In the genomic region with DNA sequence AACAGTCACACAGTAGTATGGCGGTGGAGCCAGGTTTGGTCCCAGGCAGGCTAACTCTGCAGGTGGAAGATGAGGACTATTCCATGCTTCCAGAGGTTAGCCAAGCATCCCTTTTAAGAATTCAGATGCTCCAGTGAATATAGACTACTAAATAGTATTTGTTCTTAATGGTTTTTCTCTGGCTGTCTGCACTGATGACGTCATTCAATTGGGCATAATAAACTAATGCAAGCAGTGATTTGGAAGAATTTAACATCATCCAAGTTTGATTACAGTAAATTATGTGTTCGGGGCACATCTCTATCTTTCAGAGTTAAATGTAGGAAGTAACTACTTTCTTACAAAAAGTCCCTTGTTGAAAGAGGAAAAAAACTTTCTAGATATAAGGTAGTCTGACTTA, we compare ENCODE assay signal across 33 cellular contexts.
"Had no signal": no experiment of that assay in that cellular context is flagged by ENCODE, and none has a peak within 500 bp of the region (broad histone marks: within the 10 kb centered on the region; RNA-seq: fewer than 3 reads in every experiment).

No MANE protein-coding gene starts in this region.

- H3K4me3 ChIP-seq: Peyer's patch had no signal

- H3K4me1 Mint-ChIP-seq: activated CD4-positive, alpha-beta T cell treated with anti-CD3 and anti-CD28 coated beads, Interleukin-2, amount 10 ng/mL, durations not matched to agents 24 days and 14 days; activated naive CD8-positive, alpha-beta T cell treated with anti-CD3 and anti-CD28 coated beads for 36 hours; activated T-helper 17 cell treated with anti-CD3 and anti-CD28 coated beads, Interleukin-2, amount 50 U/mL, for 72 hours had no signal

- H3K4me1 ChIP-seq: Peyer's patch had no signal

- H3K36me3 Mint-ChIP-seq: activated naive CD8-positive, alpha-beta T cell treated with anti-CD3 and anti-CD28 coated beads for 36 hours had no signal

- ATAC-seq: activated CD8-positive, alpha-beta T cell treated with anti-CD3 and anti-CD28 coated beads for 36 hours; activated T-cell treated with anti-CD3 and anti-CD28 coated beads, Interleukin-2, amount 50 U/mL, for 72 hours; activated T-helper 17 cell treated with anti-CD3 and anti-CD28 coated beads, Interleukin-2, amount 50 U/mL, for 72 hours; PC-3; Right ventricle myocardium inferior had no signal

- H3K27ac Mint-ChIP-seq: activated CD4-positive, alpha-beta T cell treated with anti-CD3 and anti-CD28 coated beads, Interleukin-2, amount 10 ng/mL, durations not matched to agents 24 days and 14 days; activated CD8-positive, alpha-beta T cell treated with anti-CD3 and anti-CD28 coated beads for 36 hours; activated naive CD8-positive, alpha-beta T cell treated with anti-CD3 and anti-CD28 coated beads for 36 hours; activated T-cell treated with anti-CD3 and anti-CD28 coated beads, Interleukin-2, amount 50 U/mL, for 72 hours; activated T-helper 17 cell treated with anti-CD3 and anti-CD28 coated beads, Interleukin-2, amount 50 U/mL, for 72 hours; T-helper 1 cell treated with Interleukin-12 subunit alpha and Interleukin-12 subunit beta and Interleukin-4 antibody, amounts not matched to agents 30 μg/mL and 1 μg/mL, for 36 hours; T-helper 2 cell treated with Interferon-gamma antibody and Interleukin-4, amounts not matched to agents 5 μg/mL and 100 μg/mL, for 36 hours had no signal

- H3K27me3 ChIP-seq: brain microvascular endothelial cell, Peyer's patch had no signal

- H3K4me3 Mint-ChIP-seq: activated CD4-positive, alpha-beta T cell treated with anti-CD3 and anti-CD28 coated beads, Interleukin-2, amount 10 ng/mL, durations not matched to agents 24 days and 14 days; activated CD8-positive, alpha-beta T cell treated with anti-CD3 and anti-CD28 coated beads for 36 hours; activated naive CD8-positive, alpha-beta T cell treated with anti-CD3 and anti-CD28 coated beads for 36 hours; activated T-cell treated with anti-CD3 and anti-CD28 coated beads, Interleukin-2, amount 50 U/mL, for 72 hours; activated T-helper 17 cell treated with anti-CD3 and anti-CD28 coated beads, Interleukin-2, amount 50 U/mL, for 72 hours; T-helper 1 cell treated with Interleukin-12 subunit alpha and Interleukin-12 subunit beta and Interleukin-4 antibody, amounts not matched to agents 30 μg/mL and 1 μg/mL, for 36 hours; T-helper 2 cell treated with Interferon-gamma antibody and Interleukin-4, amounts not matched to agents 5 μg/mL and 100 μg/mL, for 36 hours had no signal

- H3K9me3 ChIP-seq: Peyer's patch had no signal

- H3K9me3 Mint-ChIP-seq: activated CD4-positive, alpha-beta T cell treated with anti-CD3 and anti-CD28 coated beads, Interleukin-2, amount 10 ng/mL, durations not matched to agents 24 days and 14 days; activated naive CD8-positive, alpha-beta T cell treated with anti-CD3 and anti-CD28 coated beads for 36 hours; activated T-helper 17 cell treated with anti-CD3 and anti-CD28 coated beads, Interleukin-2, amount 50 U/mL, for 72 hours; T-helper 1 cell treated with Interleukin-12 subunit alpha and Interleukin-12 subunit beta and Interleukin-4 antibody, amounts not matched to agents 30 μg/mL and 1 μg/mL, for 36 hours; T-helper 2 cell treated with Interferon-gamma antibody and Interleukin-4, amounts not matched to agents 5 μg/mL and 100 μg/mL, for 36 hours had no signal

- H3K27ac ChIP-seq: brain microvascular endothelial cell, Peyer's patch, RWPE1 had no signal

- H3K27me3 Mint-ChIP-seq: activated CD4-positive, alpha-beta T cell treated with anti-CD3 and anti-CD28 coated beads, Interleukin-2, amount 10 ng/mL, durations not matched to agents 24 days and 14 days; activated CD8-positive, alpha-beta T cell treated with anti-CD3 and anti-CD28 coated beads for 36 hours; activated naive CD8-positive, alpha-beta T cell treated with anti-CD3 and anti-CD28 coated beads for 36 hours; activated T-helper 17 cell treated with anti-CD3 and anti-CD28 coated beads, Interleukin-2, amount 50 U/mL, for 72 hours had no signal

- H3K36me3 ChIP-seq: brain microvascular endothelial cell, Peyer's patch had no signal

- DNase-seq: activated CD4-positive, alpha-beta T cell treated with anti-CD3 and anti-CD28 coated beads, Interleukin-2, amount 10 ng/mL, durations not matched to agents 24 days and 14 days; activated CD4-positive, alpha-beta T cell treated with anti-CD3 and anti-CD28 coated beads, Interleukin-2, amount 50 U/mL, for 4 hours; activated CD8-positive, alpha-beta T cell treated with anti-CD3 and anti-CD28 coated beads for 36 hours; activated effector memory CD4-positive, alpha-beta T cell treated with anti-CD3 and anti-CD28 coated beads, Interleukin-2, amount 50 U/mL, for 16 hours; activated naive CD4-positive, alpha-beta T cell; activated naive CD4-positive, alpha-beta T cell treated with anti-CD3 and anti-CD28 coated beads, Interleukin-2, amount 50 U/mL, for 16 hours; activated naive CD8-positive, alpha-beta T cell treated with anti-CD3 and anti-CD28 coated beads for 36 hours; activated T-cell treated with anti-CD3 and anti-CD28 coated beads, Interleukin-2, amount 50 U/mL, for 1 hour; activated T-cell treated with anti-CD3 and anti-CD28 coated beads, Interleukin-2, amount 50 U/mL, for 72 hours; amniotic stem cell; aorta; brain microvascular endothelial cell; central memory CD4-positive, alpha-beta T cell; MM.1S; NCI-H1092 treated with DMSO at 0.1 percent for 48 hours; NCI-H1417; NCI-H146; NCI-H187; NCI-H2029 treated with DMSO at 0.1 percent for 48 hours; NCI-H2107; NCI-H2171; NCI-H510A; NCI-H526; NCI-H748 treated with DMSO at 0.1 percent for 48 hours; NK-92 treated with Interleukin-12 subunit alpha and Interleukin-12 subunit beta, amount 100 ng/mL, for 24 hours; PC-3; Peyer's patch; SIG-M5 had no signal
